In the genomic region with DNA sequence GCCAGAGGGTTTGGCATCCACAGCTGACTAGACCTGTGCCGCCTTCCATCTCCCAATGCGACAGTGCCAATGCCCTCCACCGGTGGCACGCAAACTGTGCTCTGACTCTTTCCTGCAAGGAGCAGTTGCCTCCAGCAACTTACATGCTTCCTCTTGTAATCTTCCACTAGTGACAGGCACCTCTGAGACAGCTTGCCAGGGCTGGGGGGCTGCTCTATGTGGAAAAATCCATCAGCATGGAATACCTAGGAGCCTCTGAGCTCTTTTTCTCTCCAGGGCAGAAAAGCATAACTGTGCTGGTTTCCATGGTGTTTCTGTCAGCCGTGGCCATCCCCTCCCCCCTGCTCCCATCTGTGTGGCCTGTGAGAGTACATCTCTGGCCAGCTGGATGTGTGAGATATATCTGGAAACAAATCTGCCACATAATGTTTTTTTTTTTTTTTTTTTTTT, we compare ENCODE assay signal across 15 cellular contexts.
DNase-seq lines count a peak whose midpoint lies in the region; ATAC-seq and TF ChIP-seq lines count a peak whose summit lies in the region.
"Had no signal": no experiment of that assay in that cellular context is flagged by ENCODE, and none has a peak within 500 bp of the region (broad histone marks: within the 10 kb centered on the region; RNA-seq: fewer than 3 reads in every experiment).

No MANE protein-coding gene starts in this region.

- POLR2A ChIA-PET in naive thymus-derived CD4-positive, alpha-beta T cell (lab: Charles Lee) = no interaction called here

- no peak for ATAC-seq in naive thymus-derived CD4-positive, alpha-beta T cell
- ATAC-seq: natural killer cell, Right ventricle myocardium inferior had no signal

- no peak overlapping the region for H3K4me3 Mint-ChIP-seq in naive thymus-derived CD4-positive, alpha-beta T cell
- H3K4me3 Mint-ChIP-seq: CD4-positive, alpha-beta memory T cell; natural killer cell had no signal

- WGBS in transverse colon (ENCODE audit: low coverage in 1 of 2), 2 donors = 81 to 100% methylated on average over 1 to 5 of the region's 5 CpGs

- no peaks in the 10 kb centered on the region for H3K4me1 Mint-ChIP-seq in naive thymus-derived CD4-positive, alpha-beta T cell
- H3K4me1 Mint-ChIP-seq: CD4-positive, alpha-beta memory T cell had no signal

- no peaks in the 10 kb centered on the region for H3K9me3 ChIP-seq in naive thymus-derived CD4-positive, alpha-beta T cell (ENCODE audit: control insufficient read depth in 2 of 3, low read length in 3 of 3)
- no peaks in the 10 kb centered on the region for H3K9me3 ChIP-seq in transverse colon

- TF ChIP-seq EP300 in transverse colon (IDR thresholded peaks at IDR 0.05; ENCODE audit: low read depth) = no peak

- intact Hi-C loops in naive thymus-derived CD4-positive, alpha-beta T cell (cut with micrococcal nuclease) = no loop called here
- intact Hi-C loops in transverse colon (cut with DNase I; ENCODE audit: low total_unique reads) = no loop called here

- H3K27me3 ChIP-seq in naive thymus-derived CD4-positive, alpha-beta T cell (ENCODE audit: control insufficient read depth in 2 of 2, insufficient read depth in 2 of 2, low read length in 2 of 2) = no peaks in the 10 kb centered on the region
- no peaks in the 10 kb centered on the region for H3K27me3 ChIP-seq in transverse colon

- in situ Hi-C loops in transverse colon (cut with MboI; ENCODE audit: low pct_ligation_motif_present in 1 of 4, low pct_unique_long_range_greater_than_20kb in 1 of 4, low sequenced_read_pairs in 3 of 4) = no loop called here

- DNase-seq in NCI-H2171 (lab: John Stamatoyannopoulos, UW) (peak; percentile 66), anterior cingulate cortex (lab: John Stamatoyannopoulos, UW) (peak in 41 of 58 donors; percentile 1 to 65 (median 30)), islet precursor cell (peak; percentile 76), superior temporal gyrus (ENCODE audit: extremely low spot score) (peak; percentile 26), middle frontal gyrus (ENCODE audit: extremely low spot score, low spot score) (no peak), NK-92 (lab: John Stamatoyannopoulos, UW; ENCODE audit: unreplicated experiment) (no peak), transverse colon (no peak)
- no peak for DNase-seq in naive thymus-derived CD4-positive, alpha-beta T cell
- DNase-seq: activated naive CD4-positive, alpha-beta T cell treated with Interleukin-2 at 50 U/mL for 16 hours; CD4-positive, alpha-beta memory T cell; IMR-90; natural killer cell; NCI-H1105; stimulated activated naive CD4-positive, alpha-beta T cell treated with Interleukin-2 at 50 U/mL for 16 hours had no signal

- no peak overlapping the region for H3K4me3 ChIP-seq in naive thymus-derived CD4-positive, alpha-beta T cell (ENCODE audit: low read length)
- H3K4me3 ChIP-seq in transverse colon = no peak overlapping the region

- peaks cover 0 to 11% (median 0%) of the 10 kb centered on the region in 11 donors for H3K9me3 Mint-ChIP-seq in naive thymus-derived CD4-positive, alpha-beta T cell
- H3K9me3 Mint-ChIP-seq: natural killer cell had no signal

- TF ChIP-seq CTCF in transverse colon (IDR thresholded peaks at IDR 0.05) = no peak

- no peak for TF ChIP-seq POLR2A in transverse colon (IDR thresholded peaks at IDR 0.05)

- H3K27me3 Mint-ChIP-seq in naive thymus-derived CD4-positive, alpha-beta T cell = peaks cover 0 to 21% (median 13%) of the 10 kb centered on the region in 5 donors

- no peak overlapping the region for H3K27ac ChIP-seq in naive thymus-derived CD4-positive, alpha-beta T cell (ENCODE audit: low read depth, low read length)
- no peak overlapping the region for H3K27ac ChIP-seq in transverse colon

- H3K27ac Mint-ChIP-seq in naive thymus-derived CD4-positive, alpha-beta T cell = no peak overlapping the region
- H3K27ac Mint-ChIP-seq: CD4-positive, alpha-beta memory T cell; natural killer cell had no signal

- H3K4me1 ChIP-seq in naive thymus-derived CD4-positive, alpha-beta T cell (ENCODE audit: control insufficient read depth in 2 of 2, insufficient read depth in 2 of 2, low read length in 2 of 2) = no peaks in the 10 kb centered on the region
- peaks cover 0 to 4% (median 0%) of the 10 kb centered on the region in 4 donors for H3K4me1 ChIP-seq in transverse colon

- H3K36me3 ChIP-seq in naive thymus-derived CD4-positive, alpha-beta T cell (ENCODE audit: control insufficient read depth in 2 of 3, insufficient read depth in 3 of 3, low read length in 3 of 3) = no peaks in the 10 kb centered on the region
- no peaks in the 10 kb centered on the region for H3K36me3 ChIP-seq in transverse colon

- CTCF ChIA-PET in naive thymus-derived CD4-positive, alpha-beta T cell (lab: Charles Lee) = no interaction called here

- H3K36me3 Mint-ChIP-seq in naive thymus-derived CD4-positive, alpha-beta T cell = no peaks in the 10 kb centered on the region
- H3K36me3 Mint-ChIP-seq: CD4-positive, alpha-beta memory T cell; natural killer cell had no signal

Comparison
In these comparisons a context has a peak if more than half of its experiments do, and no peak if none do; other contexts are left out.
1. DNase-seq: peak in NCI-H2171 (single experiment), anterior cingulate cortex (41 of 58), islet precursor cell (single experiment) and superior temporal gyrus (single experiment); none in middle frontal gyrus (single experiment), naive thymus-derived CD4-positive, alpha-beta T cell (0 of 9), NK-92 (single experiment) and transverse colon (single experiment).